Comparison of ENCODE assay signal across 22 cellular contexts in genomic region chr13:32330438-32330837, GRCh38. TPM values are rescaled to one million over a fixed set of nuclear protein-coding genes. Genes with fewer than 3 reads are reported as not detected.
DNase-seq lines count a peak whose midpoint lies in the region; ATAC-seq and TF ChIP-seq lines count a peak whose summit lies in the region.
"Had no signal": no experiment of that assay in that cellular context is flagged by ENCODE, and none has a peak within 500 bp of the region (broad histone marks: within the 10 kb centered on the region; RNA-seq: fewer than 3 reads in every experiment).

No MANE protein-coding gene starts in this region.

- intact Hi-C loops in OCI-LY7 (cut with micrococcal nuclease; ENCODE audit: unreplicated experiment) = no loop called here

- DNase-seq in A172 (ENCODE audit: low spot score) = peak; percentile 19
- peak; percentile 75 for DNase-seq in HCEC 1CT
- DNase-seq in cardiac fibroblast (ENCODE audit: low read depth in 2 of 2) = peak; percentile 79 to 94
- peak; percentile 66 to 82 for DNase-seq in foreskin keratinocyte
- no peak for DNase-seq in hepatic stellate cell (ENCODE audit: low spot score)
- no peak for DNase-seq in NCI-H2081 (lab: John Stamatoyannopoulos, UW)
- DNase-seq in NCI-H2081 treated with DMSO at 0.1 percent for 48 hours (lab: John Stamatoyannopoulos, UW) = no peak
- no peak for DNase-seq in OCI-LY7 (ENCODE audit: low spot score)
- DNase-seq: activated CD8-positive, alpha-beta T cell treated with anti-CD3 and anti-CD28 coated beads for 36 hours; activated T-cell treated with anti-CD3 and anti-CD28 coated beads, Interleukin-2, amount 50 U/mL, for 48 hours; CD8-positive, alpha-beta memory T cell; effector memory CD4-positive, alpha-beta T cell; glutamatergic neuron; nephron progenitor cell; SHP77; stimulated activated naive CD4-positive, alpha-beta T cell treated with Interleukin-2 at 50 U/mL for 16 hours; transverse colon had no signal

- no peaks in the 10 kb centered on the region for H3K9me3 ChIP-seq in OCI-LY7 (ENCODE audit: low read length)
- H3K9me3 ChIP-seq: A549, transverse colon had no signal

- H3K4me3 ChIP-seq in cardiac fibroblast (replicated peaks in 1 of 2; ENCODE audit: low read depth in 2 of 2, low read length in 2 of 2) = no peak overlapping the region
- no peak overlapping the region for H3K4me3 ChIP-seq in OCI-LY7 (ENCODE audit: low read depth, low read length, poor library complexity, severe bottlenecking)
- H3K4me3 ChIP-seq: A549, transverse colon had no signal

- H3K4me1 ChIP-seq in foreskin keratinocyte (no peaks in the 10 kb centered on the region), OCI-LY7 (ENCODE audit: insufficient read depth, low read length, poor library complexity, severe bottlenecking) (no peaks in the 10 kb centered on the region)
- H3K4me1 ChIP-seq: A549, transverse colon had no signal

- no peaks in the 10 kb centered on the region for H3K9me2 ChIP-seq in OCI-LY7 (ENCODE audit: insufficient read depth, low read length)

- H3K79me2 ChIP-seq in OCI-LY7 (ENCODE audit: insufficient read depth, low read depth, low read length) = peaks cover 3% of the 10 kb centered on the region; the same call in 1 of the 2 replicates

- POLR2A ChIA-PET in OCI-LY7 (lab: Charles Lee) = interaction anchor here (1.1 kb wide), 1 partner anchor 11 kb away, joined by 3 read pairs; no protein-coding TSS in a partner anchor

- peak; percentile 80 for ATAC-seq in foreskin keratinocyte
- ATAC-seq: A549; activated CD8-positive, alpha-beta T cell treated with anti-CD3 and anti-CD28 coated beads for 36 hours; activated naive CD4-positive, alpha-beta T cell treated with anti-CD3 and anti-CD28 coated beads, Interleukin-2, amount 50 U/mL, for 72 hours had no signal

- BruUV-seq in OCI-LY7 (replicated peaks; lab: Mats Ljungman, UMichigan) = no TSS peak

- peaks cover 97% of the 10 kb centered on the region for H3K36me3 ChIP-seq in OCI-LY7 (ENCODE audit: insufficient read depth, low read length)
- H3K36me3 ChIP-seq: transverse colon had no signal

- CTCF ChIA-PET in OCI-LY7 (lab: Charles Lee; ENCODE audit: unreplicated experiment) = no interaction called here

- TF ChIP-seq CTCF in cardiac fibroblast (IDR thresholded peaks at IDR 0.05; ENCODE audit: low read depth, low read length) (no peak), foreskin keratinocyte (conservative IDR thresholded peaks at IDR 0.05) (no peak), OCI-LY7 (conservative IDR thresholded peaks at IDR 0.05; ENCODE audit: low read length) (no peak)

- H3K4me2 ChIP-seq in OCI-LY7 (ENCODE audit: low read length) = no peak overlapping the region
- H3K4me2 ChIP-seq: A549 had no signal

- no peak overlapping the region for H2AFZ ChIP-seq in OCI-LY7 (ENCODE audit: low read length)

- H4K20me1 ChIP-seq in OCI-LY7 (ENCODE audit: insufficient read depth, low read length) = no peaks in the 10 kb centered on the region

- H3K27ac ChIP-seq in foreskin keratinocyte (no peak overlapping the region), OCI-LY7 (ENCODE audit: low read depth, low read length, poor library complexity, severe bottlenecking) (no peak overlapping the region)
- H3K27ac ChIP-seq: A549, transverse colon had no signal

- no peaks in the 10 kb centered on the region for H3K27me3 ChIP-seq in foreskin keratinocyte
- H3K27me3 ChIP-seq: transverse colon had no signal

RNA-seq across cellular contexts. Expression of gene BRCA2, which starts 15.1 kb away (rescaled TPM):
- total RNA-seq in A172 (2014; rRNA removed; shearing (Covaris generic)) = 9.7 and 13.0 TPM in 2 replicates
- total RNA-seq in foreskin keratinocyte (14.1 and 15.2 TPM in 2 replicates), OCI-LY7 (2022) (34.3 and 36.4 TPM in 2 replicates)
- 1.6 and 2.3 TPM in 2 replicates for polyA plus RNA-seq in foreskin keratinocyte
- total RNA-seq in OCI-LY7 (2014; rRNA removed; shearing (Covaris generic)) = 16.9 and 25.8 TPM in 2 replicates

RNA-seq across cellular contexts. Expression of gene ZAR1L, which starts 15.3 kb away (rescaled TPM):
- total RNA-seq in A172 (2014; rRNA removed; shearing (Covaris generic)) = not detected in 2 replicates
- not detected in 2 replicates for total RNA-seq in foreskin keratinocyte
- not detected in 2 replicates for polyA plus RNA-seq in foreskin keratinocyte
- total RNA-seq in OCI-LY7 (2014; rRNA removed; shearing (Covaris generic)) = 0.10 and 0.32 TPM in 2 replicates
- total RNA-seq in OCI-LY7 (2022) = 0.76 and 1.1 TPM in 2 replicates
- total RNA-seq: activated CD8-positive, alpha-beta T cell treated with anti-CD3 and anti-CD28 coated beads for 36 hours; activated naive CD4-positive, alpha-beta T cell treated with anti-CD3 and anti-CD28 coated beads, Interleukin-2, amount 50 U/mL, for 72 hours; CD8-positive, alpha-beta memory T cell; mesenteric fat pad; NCI-H460; T-helper 1 cell treated with Interleukin-12 subunit alpha and Interleukin-12 subunit beta and Interleukin-4 antibody, amounts not matched to agents 30 ng/mL and 1 ng/mL, for 36 hours; transverse colon had no signal
- polyA plus RNA-seq: A549; CD8-positive, alpha-beta memory T cell had no signal

Comparison
In these comparisons a context has a peak if more than half of its experiments do, and no peak if none do; other contexts are left out.
1. DNase-seq: peak in A172 (single experiment), HCEC 1CT (single experiment), cardiac fibroblast (2 of 2) and foreskin keratinocyte (2 of 2); none in hepatic stellate cell (single experiment), NCI-H2081 (0 of 2), NCI-H2081 treated with DMSO at 0.1 percent for 48 hours (single experiment) and OCI-LY7 (single experiment).